In genomic region chr5:101024299-101024698, GRCh38 we compare ENCODE assay signal across 29 cellular contexts.
DNase-seq lines count a peak whose midpoint lies in the region; ATAC-seq, FAIRE-seq and TF ChIP-seq lines count a peak whose summit lies in the region.
"Had no signal": no experiment of that assay in that cellular context is flagged by ENCODE, and none has a peak within 500 bp of the region (broad histone marks: within the 10 kb centered on the region; RNA-seq: fewer than 3 reads in every experiment).

No MANE protein-coding gene starts in this region.

- TF ChIP-seq EP300 in HepG2 (IDR thresholded peaks at IDR 0.05; ENCODE audit: low read depth in 2 of 2, low read length in 2 of 2) (no peak), HepG2 (CRISPR knock-in tag; IDR thresholded peaks at IDR 0.05; ENCODE audit: borderline replicate concordance) (no peak)

- no TSS peak for BruUV-seq in HepG2 (replicated peaks; lab: Mats Ljungman, UMichigan)

- CTCF ChIA-PET in HepG2 (lab: Yijun Ruan, JAX; ENCODE audit: low intra/inter-chr PET ratio, low total read pairs) = no interaction called here

- no peak for TF ChIP-seq RAD21 in HepG2 (CRISPR knock-in tag; IDR thresholded peaks at IDR 0.05)

- DNase-seq in GM12891 (ENCODE audit: insufficient read length, low spot score) (no peak), NCI-H524 (lab: John Stamatoyannopoulos, UW) (peak; percentile 69 to 86), MV-4-11 (lab: John Stamatoyannopoulos, UW) (no peak), HepG2 (ENCODE audit: low spot score) (no peak), right atrium auricular region (ENCODE audit: low spot score) (no peak), AG20443 (ENCODE audit: low spot score) (no peak)
- DNase-seq: ACHN; activated CD4-positive, alpha-beta memory T cell treated with anti-CD3 and anti-CD28 coated beads for 36 hours; activated naive CD4-positive, alpha-beta T cell treated with anti-CD3 and anti-CD28 coated beads, Interleukin-2, amount 10 ng/mL, durations not matched to agents 7 days and 5 days; activated T-cell treated with anti-CD3 and anti-CD28 coated beads, Interleukin-2, amount 50 U/mL, for 24 hours; caudate nucleus; CD4-positive, alpha-beta T cell; DMS153; dorsolateral prefrontal cortex; foreskin melanocyte; GDM1; hypothalamus; NCI-H1105 treated with DMSO at 0.1 percent for 48 hours; NCI-H510A; psoas muscle; stimulated activated CD4-positive, alpha-beta T cell treated with anti-CD3 and anti-CD28 coated beads, Interleukin-1b, Interleukin-23, amount 100 ng/mL, for 48 hours; stimulated activated naive CD4-positive, alpha-beta T cell; T-helper 2 cell had no signal

- no peaks in the 10 kb centered on the region for H4K20me1 ChIP-seq in HepG2 (ENCODE audit: insufficient read depth, low read length)

- FAIRE-seq in GM12891 (lab: Jason Lieb, UNC) (no peak), HepG2 (lab: Jason Lieb, UNC) (no peak)
- FAIRE-seq: HTR-8/SVneo, islet of Langerhans had no signal

- H3K4me3 ChIP-seq in HepG2 (replicated peaks in 1 of 3; ENCODE audit: insufficient read depth in 1 of 3, low read depth in 2 of 3, low read length in 3 of 3) = no peak overlapping the region
- H3K4me3 ChIP-seq in right atrium auricular region = no peak overlapping the region
- H3K4me3 ChIP-seq: dorsolateral prefrontal cortex, psoas muscle, thoracic aorta had no signal

- no peaks in the 10 kb centered on the region for H3K36me3 ChIP-seq in HepG2 (replicated peaks in 1 of 2; ENCODE audit: control insufficient read depth in 1 of 2, insufficient read depth in 2 of 2, low read length in 2 of 2)
- H3K36me3 ChIP-seq in right atrium auricular region = no peaks in the 10 kb centered on the region
- H3K36me3 ChIP-seq: thoracic aorta had no signal

- intact Hi-C loops in HepG2 (cut with micrococcal nuclease; ENCODE audit: unreplicated experiment) = no loop called here

- H3K4me2 ChIP-seq in HepG2 (ENCODE audit: low read depth, low read length) = no peak overlapping the region

- WGBS in HepG2 (ENCODE audit: low lambda C conversion rate) = 1% methylated on average over 2 of the region's 2 CpGs

- TF ChIP-seq CTCF in HepG2 (CRISPR knock-in tag; IDR thresholded peaks at IDR 0.05) (no peak), right atrium auricular region (IDR thresholded peaks at IDR 0.05) (no peak)

- no peak overlapping the region for H2AFZ ChIP-seq in HepG2 (ENCODE audit: low read length)

- POLR2A ChIA-PET in HepG2 (lab: Yijun Ruan, JAX) = no interaction called here

- ATAC-seq in GM21360 (IDR thresholded peaks at IDR 0.05; ENCODE audit: unreplicated experiment) (peak; percentile 52), HG02981 (IDR thresholded peaks at IDR 0.05; ENCODE audit: unreplicated experiment) (peak; percentile 64), HepG2 (no peak)
- ATAC-seq: psoas muscle had no signal

- no peak overlapping the region for H3K9ac ChIP-seq in HepG2 (ENCODE audit: insufficient read depth, low read depth, low read length)

- TF ChIP-seq POLR2A in GM12891 (IDR thresholded peaks at IDR 0.05; ENCODE audit: low read depth, low read length) (no peak), HepG2 (IDR thresholded peaks at IDR 0.05; ENCODE audit: insufficient read depth in 1 of 2, low read depth in 2 of 2, low read length in 2 of 2) (no peak)

- in situ Hi-C loops in HepG2 (cut with HindIII; ENCODE audit: extremely low pct_ligation_motif_present, low pct_unique_long_range_greater_than_20kb) = no loop called here

- peaks cover 8% of the 10 kb centered on the region; the same call in 1 of the 2 replicates for H3K9me3 ChIP-seq in HepG2 (ENCODE audit: low read length)
- H3K9me3 ChIP-seq in right atrium auricular region = no peaks in the 10 kb centered on the region
- H3K9me3 ChIP-seq: psoas muscle, thoracic aorta had no signal

- H3K27me3 ChIP-seq in HepG2 (ENCODE audit: control insufficient read depth in 1 of 2, insufficient read depth in 2 of 2, low read length in 2 of 2) (no peaks in the 10 kb centered on the region), right atrium auricular region (no peaks in the 10 kb centered on the region)
- H3K27me3 ChIP-seq: dorsolateral prefrontal cortex had no signal

- H3K27ac ChIP-seq in HepG2 (ENCODE audit: extremely low read length, insufficient read depth, low read length) = no peak overlapping the region
- no peak overlapping the region for H3K27ac ChIP-seq in right atrium auricular region
- H3K27ac ChIP-seq: dorsolateral prefrontal cortex, psoas muscle, thoracic aorta, VCaP had no signal

- H3K4me1 ChIP-seq in HepG2 (ENCODE audit: insufficient read depth, low read length) (no peaks in the 10 kb centered on the region), right atrium auricular region (no peaks in the 10 kb centered on the region)
- H3K4me1 ChIP-seq: psoas muscle had no signal

- no peaks in the 10 kb centered on the region for H3K79me2 ChIP-seq in HepG2 (ENCODE audit: insufficient read depth, low read length)

TF ChIP-seq in GM12891, 5 proteins besides CTCF, POLR2A, EP300 and RAD21:
- TF ChIP-seq PAX5 (IDR thresholded peaks at IDR 0.05; ENCODE audit: insufficient read depth, low read length, severe bottlenecking) (no peak), SPI1 (IDR thresholded peaks at IDR 0.05; ENCODE audit: low read depth, low read length) (peak; percentile 42; the same call in 1 of the 2 replicates)

TF ChIP-seq in HepG2, 621 proteins besides CTCF, POLR2A, EP300 and RAD21:
- TF ChIP-seq ZBTB49 (CRISPR knock-in tag; IDR thresholded peaks at IDR 0.05; ENCODE audit: borderline replicate concordance) = no peak
- no peak for TF ChIP-seq ZNF33A (CRISPR knock-in tag; IDR thresholded peaks at IDR 0.05; ENCODE audit: borderline replicate concordance)
- TF ChIP-seq MLLT10 (CRISPR knock-in tag; IDR thresholded peaks at IDR 0.05) = no peak

Comparison
In these comparisons a context has a peak if more than half of its experiments do, and no peak if none do; other contexts are left out.
1. DNase-seq: peak in NCI-H524 (2 of 2); none in GM12891 (single experiment), MV-4-11 (single experiment), HepG2 (single experiment), right atrium auricular region (single experiment) and AG20443 (single experiment).